ENCODE assay signal across 15 cellular contexts in the genomic region with DNA sequence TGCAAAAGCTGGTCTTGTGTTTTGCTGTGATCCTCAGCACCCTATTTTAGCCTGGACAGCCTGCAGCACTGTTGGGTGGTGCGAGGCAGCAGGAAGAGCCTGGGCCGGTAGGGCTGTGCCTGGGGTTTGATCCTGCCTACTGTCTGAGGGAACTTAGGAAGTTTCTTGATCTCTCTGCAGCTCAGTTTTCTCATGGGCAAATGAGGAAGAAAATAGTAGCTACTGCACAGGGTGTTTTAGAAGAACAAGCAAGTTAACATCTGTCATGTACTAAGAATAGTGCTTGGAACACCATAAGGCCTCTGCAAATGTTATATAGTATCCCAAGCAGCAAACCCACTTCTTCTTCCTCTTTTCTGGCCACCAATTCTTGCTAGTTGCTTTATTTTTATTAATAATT. TPM values are rescaled to one million over a fixed set of nuclear protein-coding genes. Genes with fewer than 3 reads are reported as not detected.
A peak's percentile ranks its signal among the peaks of the same experiment; 100 is the strongest.
DNase-seq lines count a peak whose midpoint lies in the region; ATAC-seq and TF ChIP-seq lines count a peak whose summit lies in the region.
"Had no signal": no experiment of that assay in that cellular context is flagged by ENCODE, and none has a peak within 500 bp of the region (broad histone marks: within the 10 kb centered on the region; RNA-seq: fewer than 3 reads in every experiment).

No MANE protein-coding gene starts in this region.

- H3K27me3 Mint-ChIP-seq in WTC11 (ENCODE audit: low read depth) (no peaks in the 10 kb centered on the region), H9 (ENCODE audit: low read depth) (no peaks in the 10 kb centered on the region)

- H3K56ac ChIP-seq in H9 (ENCODE audit: insufficient read length, low read depth, low read length): no peak overlapping the region

- 0 out of 22 replicates have a peak, but pooled peaks cover 0 to 8% (median 0%) of the 10 kb centered on the region in 11 experiments for H3K9me3 ChIP-seq in BLaER1 treated with 17β-estradiol and CSF1 and Interleukin-3, amounts not matched to agents 10 nM and 100 nM (replicated peaks in 1 of 11)
- no peaks in the 10 kb centered on the region for H3K9me3 ChIP-seq in mucosa of rectum (ENCODE audit: control insufficient read depth in 2 of 2, low read length in 2 of 2)
- no peaks in the 10 kb centered on the region for H3K9me3 ChIP-seq in H9 (ENCODE audit: control insufficient read depth, low read depth, low read length)
- H3K9me3 ChIP-seq: thyroid gland had no signal

- H4K8ac ChIP-seq in H9 (replicated peaks; ENCODE audit: insufficient read length, low read depth, low read length): no peak overlapping the region

- peak overlapping the region in 8 of 11 experiments; percentile 1 to 79 (median 35); a peak in 12 of 22 replicates for H3K4me2 ChIP-seq in BLaER1 treated with 17β-estradiol and CSF1 and Interleukin-3, amounts not matched to agents 10 nM and 100 nM
- H3K4me2 ChIP-seq in H9 (ENCODE audit: insufficient read depth, insufficient read length, low read length): no peak overlapping the region

- H2BK12ac ChIP-seq in H9 (ENCODE audit: insufficient read length, low read depth, low read length): no peak overlapping the region

- H4K20me1 ChIP-seq in BLaER1 treated with 17β-estradiol and CSF1 and Interleukin-3, amounts not matched to agents 10 nM and 100 nM: no peaks in the 10 kb centered on the region
- H4K20me1 ChIP-seq in H9 (ENCODE audit: control insufficient read depth, insufficient read depth, insufficient read length): no peaks in the 10 kb centered on the region

- no peak overlapping the region for H3K4me3 ChIP-seq in BLaER1 treated with 17β-estradiol and CSF1 and Interleukin-3, amounts not matched to agents 10 nM and 100 nM
- H3K4me3 ChIP-seq in mucosa of rectum (ENCODE audit: low read length in 2 of 2): no peak overlapping the region
- H3K4me3 ChIP-seq: thyroid gland had no signal

- TF ChIP-seq CTCF in WTC11 (IDR thresholded peaks at IDR 0.05) (no peak), H9 (conservative IDR thresholded peaks at IDR 0.05) (no peak)

- H2AK5ac ChIP-seq in H9 (ENCODE audit: insufficient read length, low read length): no peak overlapping the region

- no peak overlapping the region for H3T11ph ChIP-seq in H9 (ENCODE audit: low read length)

- peak overlapping the region in 1 of 11 experiments; percentile 44; a peak in 2 of 22 replicates for H3K27ac ChIP-seq in BLaER1 treated with 17β-estradiol and CSF1 and Interleukin-3, amounts not matched to agents 10 nM and 100 nM
- peak overlapping the region; percentile 38 to 69 for H3K27ac ChIP-seq in mucosa of rectum (ENCODE audit: low read depth in 2 of 2, low read length in 2 of 2)
- no peak overlapping the region for H3K27ac ChIP-seq in H9 (ENCODE audit: insufficient read length, low read depth, low read length)
- H3K27ac ChIP-seq: parathyroid adenoma, thyroid gland had no signal

- H3K4me3 Mint-ChIP-seq in WTC11 (no peak overlapping the region), H9 (no peak overlapping the region)

- H3K36me3 Mint-ChIP-seq in WTC11: 0 out of 2 replicates have a peak, but pooled peaks cover 6% of the 10 kb centered on the region
- no peaks in the 10 kb centered on the region for H3K36me3 Mint-ChIP-seq in H9 (ENCODE audit: insufficient read depth in 1 of 3, low read depth in 3 of 3)

- H3K79me1 ChIP-seq in H9 (ENCODE audit: insufficient read depth, low read depth, low read length, poor library complexity, severe bottlenecking): no peaks in the 10 kb centered on the region

- no peaks in the 10 kb centered on the region for H3K79me2 ChIP-seq in H9 (ENCODE audit: insufficient read depth, low read length)
- H3K79me2 ChIP-seq: parathyroid adenoma had no signal

- H3K4me1 ChIP-seq in BLaER1 treated with 17β-estradiol and CSF1 and Interleukin-3, amounts not matched to agents 10 nM and 100 nM: peaks cover 4 to 41% (median 7%) of the 10 kb centered on the region in 10 experiments; a peak in 13 of 20 replicates
- peaks cover 21 to 47% of the 10 kb centered on the region in 2 donors for H3K4me1 ChIP-seq in mucosa of rectum (ENCODE audit: control insufficient read depth in 2 of 2, insufficient read depth in 2 of 2, low read length in 2 of 2)
- H3K4me1 ChIP-seq in H9 (ENCODE audit: insufficient read depth, low read length): no peaks in the 10 kb centered on the region
- H3K4me1 ChIP-seq: parathyroid adenoma, thyroid gland had no signal

- H2BK15ac ChIP-seq in H9 (ENCODE audit: low read depth, low read length): no peak overlapping the region

- ATAC-seq in WTC11: peak; percentile 57; the same call in 1 of the 2 replicates
- ATAC-seq in GM21723 (IDR thresholded peaks at IDR 0.05; ENCODE audit: unreplicated experiment): no peak
- ATAC-seq in GM21576 (IDR thresholded peaks at IDR 0.05; ENCODE audit: unreplicated experiment): no peak

- H3K27ac Mint-ChIP-seq in WTC11: no peak overlapping the region
- H3K27ac Mint-ChIP-seq in H9: 0 out of 7 replicates have a peak overlapping the region, but pooled peaks of 1 of the 3 experiments have one; percentile 26

- no peak overlapping the region for H2BK20ac ChIP-seq in H9 (ENCODE audit: low read depth, low read length, poor library complexity, severe bottlenecking)

- no peak overlapping the region for H4K5ac ChIP-seq in H9 (ENCODE audit: insufficient read length, low read depth, low read length)

- H2AFZ ChIP-seq in H9 (ENCODE audit: low read length): no peak overlapping the region
- H2AFZ ChIP-seq: parathyroid adenoma had no signal

- no peak overlapping the region for H3K18ac ChIP-seq in H9 (ENCODE audit: insufficient read length, low read depth, low read length)

- no peak overlapping the region for H2BK5ac ChIP-seq in H9 (ENCODE audit: insufficient read length, low read length)

- no peak overlapping the region for H3K14ac ChIP-seq in H9 (ENCODE audit: insufficient read depth, low read length)

- WGBS in H9 (ENCODE audit: extremely low coverage, insufficient read length, low lambda C conversion rate): no CpG with 5 or more reads among the region's 2 CpGs

- 0 out of 22 replicates have a peak overlapping the region, but pooled peaks of 2 of the 11 experiments have one; percentile 16 to 32 for H3K9ac ChIP-seq in BLaER1 treated with 17β-estradiol and CSF1 and Interleukin-3, amounts not matched to agents 10 nM and 100 nM
- peak overlapping the region in 1 of 2 donors; percentile 34 for H3K9ac ChIP-seq in mucosa of rectum (ENCODE audit: low read depth in 1 of 2, low read length in 2 of 2)
- H3K9ac ChIP-seq in H9 (ENCODE audit: extremely low read depth, insufficient read length, low read length): no peak overlapping the region
- H3K9ac ChIP-seq: parathyroid adenoma had no signal

- H3K4ac ChIP-seq in H9 (ENCODE audit: low read depth, low read length): no peak overlapping the region

- no peak overlapping the region for H4K91ac ChIP-seq in H9 (ENCODE audit: insufficient read length, low read depth, low read length)

- no peaks in the 10 kb centered on the region for H3K23me2 ChIP-seq in H9 (ENCODE audit: insufficient read length, low read depth, low read length, poor library complexity, severe bottlenecking)

- H3K23ac ChIP-seq in H9 (ENCODE audit: insufficient read length, low read depth, low read length): no peak overlapping the region

- POLR2A ChIA-PET in WTC11 (lab: Charles Lee): no interaction called here

- CTCF ChIA-PET in WTC11 (lab: Charles Lee): no interaction called here

- DNase-seq in NAMALWA (ENCODE audit: low spot score): peak; percentile 11
- DNase-seq in WTC11 (ENCODE audit: low spot score): no peak
- DNase-seq in H9: no peak
- DNase-seq in NCI-H187 treated with DMSO at 0.1 percent for 48 hours (lab: John Stamatoyannopoulos, UW): no peak
- DNase-seq: activated naive CD4-positive, alpha-beta T cell; DMS79 treated with DMSO at 0.1 percent for 48 hours; NCI-H510A; stimulated activated CD4-positive, alpha-beta T cell treated with anti-CD3 and anti-CD28 coated beads, Interleukin-15, amount 100 ng/mL, for 24 hours; thyroid gland had no signal

- no peaks in the 10 kb centered on the region for H3K27me3 ChIP-seq in BLaER1 treated with 17β-estradiol and CSF1 and Interleukin-3, amounts not matched to agents 10 nM and 100 nM
- no peaks in the 10 kb centered on the region for H3K27me3 ChIP-seq in mucosa of rectum (ENCODE audit: control insufficient read depth in 2 of 2, insufficient read depth in 2 of 2, low read length in 2 of 2)
- H3K27me3 ChIP-seq in H9 (ENCODE audit: insufficient read depth, low read length): no peaks in the 10 kb centered on the region
- H3K27me3 ChIP-seq: thyroid gland had no signal

- no peaks in the 10 kb centered on the region for H3K36me3 ChIP-seq in BLaER1 treated with 17β-estradiol and CSF1 and Interleukin-3, amounts not matched to agents 10 nM and 100 nM
- H3K36me3 ChIP-seq in mucosa of rectum (ENCODE audit: control insufficient read depth in 2 of 2, insufficient read depth in 2 of 2, low read length in 2 of 2): no peaks in the 10 kb centered on the region
- H3K36me3 ChIP-seq: thyroid gland had no signal

- H3K4me1 Mint-ChIP-seq in WTC11 (no peaks in the 10 kb centered on the region), H9 (peaks cover 0 to 3% of the 10 kb centered on the region in 2 experiments; a peak in 1 of 4 replicates)

- no peak overlapping the region for H2BK120ac ChIP-seq in H9 (ENCODE audit: low read depth, low read length, poor library complexity, severe bottlenecking)

- H3K9me3 Mint-ChIP-seq in WTC11 (peaks cover 15% of the 10 kb centered on the region), H9 (no peaks in the 10 kb centered on the region; a peak in 1 of 5 replicates)

TF ChIP-seq in WTC11, 78 proteins besides CTCF, POLR2A, EP300 and RAD21 (continues in another document):
- TF ChIP-seq, protein P1, sequence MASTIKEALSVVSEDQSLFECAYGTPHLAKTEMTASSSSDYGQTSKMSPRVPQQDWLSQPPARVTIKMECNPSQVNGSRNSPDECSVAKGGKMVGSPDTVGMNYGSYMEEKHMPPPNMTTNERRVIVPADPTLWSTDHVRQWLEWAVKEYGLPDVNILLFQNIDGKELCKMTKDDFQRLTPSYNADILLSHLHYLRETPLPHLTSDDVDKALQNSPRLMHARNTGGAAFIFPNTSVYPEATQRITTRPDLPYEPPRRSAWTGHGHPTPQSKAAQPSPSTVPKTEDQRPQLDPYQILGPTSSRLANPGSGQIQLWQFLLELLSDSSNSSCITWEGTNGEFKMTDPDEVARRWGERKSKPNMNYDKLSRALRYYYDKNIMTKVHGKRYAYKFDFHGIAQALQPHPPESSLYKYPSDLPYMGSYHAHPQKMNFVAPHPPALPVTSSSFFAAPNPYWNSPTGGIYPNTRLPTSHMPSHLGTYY (CRISPR knock-in tag; IDR thresholded peaks at IDR 0.05): no peak
- TF ChIP-seq TEAD4 (CRISPR knock-in tag; IDR thresholded peaks at IDR 0.05): no peak
- TF ChIP-seq, protein P2, sequence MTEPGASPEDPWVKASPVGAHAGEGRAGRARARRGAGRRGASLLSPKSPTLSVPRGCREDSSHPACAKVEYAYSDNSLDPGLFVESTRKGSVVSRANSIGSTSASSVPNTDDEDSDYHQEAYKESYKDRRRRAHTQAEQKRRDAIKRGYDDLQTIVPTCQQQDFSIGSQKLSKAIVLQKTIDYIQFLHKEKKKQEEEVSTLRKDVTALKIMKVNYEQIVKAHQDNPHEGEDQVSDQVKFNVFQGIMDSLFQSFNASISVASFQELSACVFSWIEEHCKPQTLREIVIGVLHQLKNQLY (CRISPR knock-in tag; IDR thresholded peaks at IDR 0.05): no peak
- TF ChIP-seq ZNF317 (CRISPR knock-in tag; IDR thresholded peaks at IDR 0.05; ENCODE audit: borderline replicate concordance, low read depth): no peak

RNA-seq across cellular contexts. Expression of a gene that starts 12.0 kb away (rescaled TPM):
- total RNA-seq in WTC11 (2021) (0.32 to 1.6 TPM (median 1.4 TPM) in 3 replicates), H9 (2021) (not detected in 2 replicates)
- total RNA-seq: HT1080 had no signal
